18 cellular contexts compared by ENCODE assay signal in genomic region chr9:83185517-83186192, GRCh38.
DNase-seq lines count a peak whose midpoint lies in the region; ATAC-seq and TF ChIP-seq lines count a peak whose summit lies in the region.
"Had no signal": no experiment of that assay in that cellular context is flagged by ENCODE, and none has a peak within 500 bp of the region (broad histone marks: within the 10 kb centered on the region; RNA-seq: fewer than 3 reads in every experiment).

No MANE protein-coding gene starts in this region.

- H4K20me1 ChIP-seq in H9 (ENCODE audit: control insufficient read depth, insufficient read depth, insufficient read length) (no peaks in the 10 kb centered on the region), OCI-LY3 (ENCODE audit: insufficient read depth, low read length) (no peaks in the 10 kb centered on the region), neural progenitor cell (ENCODE audit: low read depth) (no peaks in the 10 kb centered on the region)

- H4K8ac ChIP-seq in H9 (replicated peaks; ENCODE audit: insufficient read length, low read depth, low read length) = no peak overlapping the region

- no peak overlapping the region for H3K56ac ChIP-seq in H9 (ENCODE audit: insufficient read length, low read depth, low read length)

- H4K5ac ChIP-seq in H9 (ENCODE audit: insufficient read length, low read depth, low read length) = no peak overlapping the region

- peaks cover 17 to 25% of the 10 kb centered on the region in 2 experiments for H3K4me1 Mint-ChIP-seq in H9
- H3K4me1 Mint-ChIP-seq in neural progenitor cell = peaks cover 16% of the 10 kb centered on the region
- no peaks in the 10 kb centered on the region for H3K4me1 Mint-ChIP-seq in activated CD4-positive, alpha-beta T cell treated with anti-CD3 and anti-CD28 coated beads for 36 hours
- H3K4me1 Mint-ChIP-seq: B cell had no signal

- no peak overlapping the region for H2BK5ac ChIP-seq in H9 (ENCODE audit: insufficient read length, low read length)

- H3K4me2 ChIP-seq in H9 (ENCODE audit: insufficient read depth, insufficient read length, low read length) (no peak overlapping the region), OCI-LY3 (ENCODE audit: low read length) (peak overlapping the region; percentile 74), neural progenitor cell (peak overlapping the region; percentile 71)
- H3K4me2 ChIP-seq: PC-9, SK-N-SH had no signal

- H3K4me3 Mint-ChIP-seq in H9 (peak overlapping the region; percentile 21 to 73; a peak in 2 of 5 replicates), neural progenitor cell (peak overlapping the region; percentile 30)
- H3K4me3 Mint-ChIP-seq in activated CD4-positive, alpha-beta T cell treated with anti-CD3 and anti-CD28 coated beads for 36 hours = no peak overlapping the region
- H3K4me3 Mint-ChIP-seq: B cell; CD4-positive, alpha-beta T cell had no signal

- no peak overlapping the region; a peak in 1 of 7 replicates for H3K27ac Mint-ChIP-seq in H9
- H3K27ac Mint-ChIP-seq in neural progenitor cell = peak overlapping the region; percentile 65
- no peak overlapping the region for H3K27ac Mint-ChIP-seq in activated CD4-positive, alpha-beta T cell treated with anti-CD3 and anti-CD28 coated beads for 36 hours
- H3K27ac Mint-ChIP-seq: B cell; CD4-positive, alpha-beta T cell had no signal

- H3K9me3 Mint-ChIP-seq in H9 (no peaks in the 10 kb centered on the region), neural progenitor cell (no peaks in the 10 kb centered on the region)
- H3K9me3 Mint-ChIP-seq in activated CD4-positive, alpha-beta T cell treated with anti-CD3 and anti-CD28 coated beads for 36 hours (ENCODE audit: low read depth) = no peaks in the 10 kb centered on the region
- H3K9me3 Mint-ChIP-seq: CD4-positive, alpha-beta T cell had no signal

- no peak overlapping the region for H3T11ph ChIP-seq in H9 (ENCODE audit: low read length)

- CTCF ChIA-PET in activated CD4-positive, alpha-beta T cell treated with anti-CD3 and anti-CD28 coated beads for 36 hours (lab: Charles Lee) = no interaction called here

- H2BK12ac ChIP-seq in H9 (ENCODE audit: insufficient read length, low read depth, low read length) = no peak overlapping the region

- H3K9me3 ChIP-seq in H9 (ENCODE audit: control insufficient read depth, low read depth, low read length) (no peaks in the 10 kb centered on the region), OCI-LY3 (ENCODE audit: insufficient read depth, low read length) (no peaks in the 10 kb centered on the region), heart right ventricle (no peaks in the 10 kb centered on the region), neural progenitor cell (ENCODE audit: low read depth) (no peaks in the 10 kb centered on the region)
- H3K9me3 ChIP-seq: SK-N-SH had no signal

- H3K14ac ChIP-seq in H9 (ENCODE audit: insufficient read depth, low read length) = no peak overlapping the region

- ATAC-seq in heart right ventricle = peak in 5 of 8 donors; percentile 49 to 78 (median 55)
- no peak for ATAC-seq in HG03175 (IDR thresholded peaks at IDR 0.05; ENCODE audit: unreplicated experiment)
- no peak for ATAC-seq in activated CD4-positive, alpha-beta T cell treated with anti-CD3 and anti-CD28 coated beads for 36 hours

- no peaks in the 10 kb centered on the region; the same call in 1 of the 2 replicates for H3K4me1 ChIP-seq in H9 (ENCODE audit: insufficient read depth, low read length)
- peaks cover 65% of the 10 kb centered on the region for H3K4me1 ChIP-seq in OCI-LY3 (ENCODE audit: low read length)
- H3K4me1 ChIP-seq in heart right ventricle = peaks cover 0 to 12% (median 0%) of the 10 kb centered on the region in 9 donors
- H3K4me1 ChIP-seq in neural progenitor cell = peaks cover 28% of the 10 kb centered on the region

- TF ChIP-seq CTCF in H9 (conservative IDR thresholded peaks at IDR 0.05) (no peak), OCI-LY3 (IDR thresholded peaks at IDR 0.05; ENCODE audit: low read depth, low read length) (no peak), heart right ventricle (IDR thresholded peaks at IDR 0.05) (no peak), neural progenitor cell (IDR thresholded peaks at IDR 0.05) (no peak)

- H4K91ac ChIP-seq in H9 (ENCODE audit: insufficient read length, low read depth, low read length) = no peak overlapping the region

- H3F3A ChIP-seq in neural progenitor cell (ENCODE audit: low read depth) = peaks cover 5% of the 10 kb centered on the region

- H3K27ac ChIP-seq in H9 (ENCODE audit: insufficient read length, low read depth, low read length) (no peak overlapping the region), OCI-LY3 (ENCODE audit: low read length) (peak overlapping the region; percentile 36), heart right ventricle (no peak overlapping the region), neural progenitor cell (no peak overlapping the region)
- H3K27ac ChIP-seq: PC-9 had no signal

- H3K27me3 ChIP-seq in H9 (ENCODE audit: insufficient read depth, low read length) (no peaks in the 10 kb centered on the region), OCI-LY3 (ENCODE audit: low read depth, low read length) (no peaks in the 10 kb centered on the region), heart right ventricle (peaks cover 0 to 11% (median 0%) of the 10 kb centered on the region in 7 donors), neural progenitor cell (no peaks in the 10 kb centered on the region)

- H3K79me1 ChIP-seq in H9 (ENCODE audit: insufficient read depth, low read depth, low read length, poor library complexity, severe bottlenecking) = no peaks in the 10 kb centered on the region

- H2BK120ac ChIP-seq in H9 (ENCODE audit: low read depth, low read length, poor library complexity, severe bottlenecking) = no peak overlapping the region

- DNase-seq in H9 (no peak), heart right ventricle (no peak), neural progenitor cell (ENCODE audit: low spot score) (peak; percentile 13), NOMO-1 (lab: John Stamatoyannopoulos, UW; ENCODE audit: unreplicated experiment in 2 of 2) (no peak)
- no peak for DNase-seq in activated CD4-positive, alpha-beta T cell treated with anti-CD3 and anti-CD28 coated beads for 36 hours
- no peak for DNase-seq in activated naive CD4-positive, alpha-beta T cell treated with Interleukin-2 at 50 U/mL for 16 hours
- DNase-seq: Calu3; CD4-positive, alpha-beta T cell; DMS79; GDM1; NCI-H1436; NCI-H2081 treated with DMSO at 0.1 percent for 48 hours; NCI-H524; PC-9; SK-N-SH had no signal

- H3K9ac ChIP-seq in H9 (ENCODE audit: extremely low read depth, insufficient read length, low read length) = no peak overlapping the region
- peak overlapping the region; percentile 58 for H3K9ac ChIP-seq in OCI-LY3 (ENCODE audit: low read length)
- H3K9ac ChIP-seq in neural progenitor cell = no peak overlapping the region
- H3K9ac ChIP-seq: SK-N-SH had no signal

- no peak overlapping the region for H2AFZ ChIP-seq in H9 (ENCODE audit: low read length)
- peak overlapping the region; percentile 98 for H2AFZ ChIP-seq in OCI-LY3 (ENCODE audit: low read depth, low read length)
- H2AFZ ChIP-seq in neural progenitor cell (replicated peaks) = peak overlapping the region; percentile 100
- H2AFZ ChIP-seq: PC-9 had no signal

- no peaks in the 10 kb centered on the region for H3K23me2 ChIP-seq in H9 (ENCODE audit: insufficient read length, low read depth, low read length, poor library complexity, severe bottlenecking)

- no peak overlapping the region for H3K18ac ChIP-seq in H9 (ENCODE audit: insufficient read length, low read depth, low read length)

- intact Hi-C loops in heart right ventricle (cut with DNase I) = no loop called here
- intact Hi-C loops in activated CD4-positive, alpha-beta T cell treated with anti-CD3 and anti-CD28 coated beads for 36 hours (cut with DNase I, micrococcal nuclease) = no loop called here

- H2BK20ac ChIP-seq in H9 (ENCODE audit: low read depth, low read length, poor library complexity, severe bottlenecking) = no peak overlapping the region

- POLR2A ChIA-PET in activated CD4-positive, alpha-beta T cell treated with anti-CD3 and anti-CD28 coated beads for 36 hours (lab: Charles Lee) = no interaction called here

- WGBS in H9 (ENCODE audit: extremely low coverage, insufficient read length, low lambda C conversion rate) = no CpG with 5 or more reads among the region's 8 CpGs
- WGBS in heart right ventricle, 2 donors = 13 to 22% methylated on average over 8 of the region's 8 CpGs

- no peak overlapping the region for H2AK5ac ChIP-seq in H9 (ENCODE audit: insufficient read length, low read length)

- no peak overlapping the region for H2BK15ac ChIP-seq in H9 (ENCODE audit: low read depth, low read length)

- H3K36me3 ChIP-seq in OCI-LY3 (replicated peaks; ENCODE audit: low read depth, low read length) (peaks cover 14% of the 10 kb centered on the region), heart right ventricle (no peaks in the 10 kb centered on the region), neural progenitor cell (no peaks in the 10 kb centered on the region)

- H3K27me3 Mint-ChIP-seq in H9 (ENCODE audit: low read depth) (no peaks in the 10 kb centered on the region), neural progenitor cell (ENCODE audit: insufficient read depth, low read depth) (peaks cover 3% of the 10 kb centered on the region)
- peaks cover 10% of the 10 kb centered on the region for H3K27me3 Mint-ChIP-seq in activated CD4-positive, alpha-beta T cell treated with anti-CD3 and anti-CD28 coated beads for 36 hours

- no peak overlapping the region for H3K23ac ChIP-seq in H9 (ENCODE audit: insufficient read length, low read depth, low read length)

- H3K4ac ChIP-seq in H9 (ENCODE audit: low read depth, low read length) = no peak overlapping the region

- H3K79me2 ChIP-seq in H9 (ENCODE audit: insufficient read depth, low read length) (no peaks in the 10 kb centered on the region), OCI-LY3 (ENCODE audit: low read length) (no peaks in the 10 kb centered on the region), neural progenitor cell (ENCODE audit: low read depth) (no peaks in the 10 kb centered on the region)

- H3K36me3 Mint-ChIP-seq in H9 (ENCODE audit: insufficient read depth in 1 of 3, low read depth in 3 of 3) = no peaks in the 10 kb centered on the region
- H3K36me3 Mint-ChIP-seq in neural progenitor cell = no peaks in the 10 kb centered on the region
- no peaks in the 10 kb centered on the region for H3K36me3 Mint-ChIP-seq in activated CD4-positive, alpha-beta T cell treated with anti-CD3 and anti-CD28 coated beads for 36 hours (ENCODE audit: low read depth)

- H3K4me3 ChIP-seq in OCI-LY3 (ENCODE audit: low read length) = peak overlapping the region; percentile 58
- H3K4me3 ChIP-seq in heart right ventricle = peak overlapping the region in 3 of 10 donors; percentile 8 to 21 (median 13)
- H3K4me3 ChIP-seq in neural progenitor cell = peak overlapping the region; percentile 9
- H3K4me3 ChIP-seq: PC-9 had no signal

Comparison
In these comparisons a context has a peak if more than half of its experiments do, and no peak if none do; other contexts are left out.
1. ATAC-seq: peak in heart right ventricle (5 of 8); none in HG03175 (single experiment) and activated CD4-positive, alpha-beta T cell treated with anti-CD3 and anti-CD28 coated beads for 36 hours (single experiment).